In genomic region chr4:64402684-64403083, GRCh38 we compare ENCODE assay signal across 38 cellular contexts. TPM values are rescaled to one million over a fixed set of nuclear protein-coding genes. Genes with fewer than 3 reads are reported as not detected.
"Had no signal": no experiment of that assay in that cellular context is flagged by ENCODE, and none has a peak within 500 bp of the region (broad histone marks: within the 10 kb centered on the region; RNA-seq: fewer than 3 reads in every experiment).

No MANE protein-coding gene starts in this region.

- H3K4me1 ChIP-seq: adrenal gland, ascending aorta, breast epithelium, esophagus muscularis mucosa, foreskin keratinocyte, gastroesophageal sphincter had no signal

- H3K9me3 Mint-ChIP-seq: brain had no signal

- H3K4me3 Mint-ChIP-seq: activated B cell treated with CpG ODN at 0.5 μM for 24 hours; activated CD8-positive, alpha-beta memory T cell treated with anti-CD3 and anti-CD28 coated beads, Interleukin-2, amount 10 ng/mL, durations not matched to agents 7 days and 5 days; activated CD8-positive, alpha-beta T cell treated with anti-CD3 and anti-CD28 coated beads for 36 hours; activated naive CD4-positive, alpha-beta T cell treated with anti-CD3 and anti-CD28 coated beads for 36 hours; activated naive CD4-positive, alpha-beta T cell treated with anti-CD3 and anti-CD28 coated beads, Interleukin-2, amount 50 U/mL, for 24 hours; activated naive CD8-positive, alpha-beta T cell treated with anti-CD3 and anti-CD28 coated beads for 36 hours; activated naive CD8-positive, alpha-beta T cell treated with anti-CD3 and anti-CD28 coated beads, Interleukin-2, amount 50 U/mL, for 24 hours; activated T-helper 1 cell treated with anti-CD3 and anti-CD28 coated beads, Interleukin-12 subunit alpha, Interleukin-12 subunit beta, Interleukin-2, Interleukin-4 antibody, amounts not matched to agents 30 ng/mL and 10 ng/mL and 1 ng/mL, durations not matched to agents 14 hours and 24 hours and 36 hours; brain; effector memory CD8-positive, alpha-beta T cell; T-helper 17 cell; T-helper 2 cell treated with Interferon-gamma antibody and Interleukin-4, amounts not matched to agents 5 μg/mL and 100 μg/mL, for 36 hours had no signal

- H3K27ac ChIP-seq: adrenal gland, ascending aorta, breast epithelium, esophagus muscularis mucosa, foreskin keratinocyte, gastroesophageal sphincter, WERI-Rb-1 had no signal

- H3K4me1 Mint-ChIP-seq: activated B cell treated with CpG ODN at 0.5 μM for 24 hours; activated CD8-positive, alpha-beta memory T cell treated with anti-CD3 and anti-CD28 coated beads, Interleukin-2, amount 10 ng/mL, durations not matched to agents 7 days and 5 days; activated naive CD4-positive, alpha-beta T cell treated with anti-CD3 and anti-CD28 coated beads, Interleukin-2, amount 50 U/mL, for 24 hours; activated naive CD8-positive, alpha-beta T cell treated with anti-CD3 and anti-CD28 coated beads for 36 hours; activated naive CD8-positive, alpha-beta T cell treated with anti-CD3 and anti-CD28 coated beads, Interleukin-2, amount 50 U/mL, for 24 hours; brain; T-helper 17 cell had no signal

- H3K27me3 Mint-ChIP-seq: activated B cell treated with CpG ODN at 0.5 μM for 24 hours; activated CD8-positive, alpha-beta memory T cell treated with anti-CD3 and anti-CD28 coated beads, Interleukin-2, amount 10 ng/mL, durations not matched to agents 7 days and 5 days; activated CD8-positive, alpha-beta T cell treated with anti-CD3 and anti-CD28 coated beads for 36 hours; activated naive CD4-positive, alpha-beta T cell treated with anti-CD3 and anti-CD28 coated beads, Interleukin-2, amount 50 U/mL, for 24 hours; activated naive CD8-positive, alpha-beta T cell treated with anti-CD3 and anti-CD28 coated beads for 36 hours; activated naive CD8-positive, alpha-beta T cell treated with anti-CD3 and anti-CD28 coated beads, Interleukin-2, amount 50 U/mL, for 24 hours; brain; effector memory CD8-positive, alpha-beta T cell; T-helper 17 cell had no signal

- ATAC-seq: activated CD4-positive, CD25-positive, alpha-beta regulatory T cell treated with anti-CD3 and anti-CD28 coated beads, Interleukin-2, amount 50 U/mL, for 24 hours; activated CD8-positive, alpha-beta memory T cell treated with anti-CD3 and anti-CD28 coated beads, Interleukin-2, amount 10 ng/mL, durations not matched to agents 7 days and 5 days; activated CD8-positive, alpha-beta T cell treated with anti-CD3 and anti-CD28 coated beads for 36 hours; activated naive CD8-positive, alpha-beta T cell treated with anti-CD3 and anti-CD28 coated beads, Interleukin-2, amount 50 U/mL, for 24 hours; effector memory CD8-positive, alpha-beta T cell; foreskin keratinocyte; gastroesophageal sphincter; T-helper 17 cell had no signal

- DNase-seq: activated B cell treated with CpG ODN at 0.5 μM for 24 hours; activated CD4-positive, alpha-beta T cell treated with anti-CD3 and anti-CD28 coated beads for 48 hours; activated CD4-positive, alpha-beta T cell treated with anti-CD3 and anti-CD28 coated beads, Interleukin-2, amount 50 U/mL, for 1 hour; activated CD4-positive, alpha-beta T cell treated with anti-CD3 and anti-CD28 coated beads, Interleukin-2, amount 50 U/mL, for 48 hours; activated CD8-positive, alpha-beta memory T cell treated with anti-CD3 and anti-CD28 coated beads, Interleukin-2, amount 10 ng/mL, durations not matched to agents 7 days and 5 days; activated CD8-positive, alpha-beta memory T cell treated with anti-CD3 and anti-CD28 coated beads, Interleukin-2, amount 50 U/mL, for 4 hours; activated CD8-positive, alpha-beta T cell treated with anti-CD3 and anti-CD28 coated beads for 36 hours; activated effector memory CD4-positive, alpha-beta T cell treated with anti-CD3 and anti-CD28 coated beads, Interleukin-2, amount 50 U/mL, for 16 hours; activated naive CD4-positive, alpha-beta T cell treated with anti-CD3 and anti-CD28 coated beads for 36 hours; activated naive CD8-positive, alpha-beta T cell treated with anti-CD3 and anti-CD28 coated beads for 36 hours; activated naive CD8-positive, alpha-beta T cell treated with anti-CD3 and anti-CD28 coated beads, Interleukin-2, amount 50 U/mL, for 24 hours; activated T-cell treated with anti-CD3 and anti-CD28 coated beads, Interleukin-2, amount 50 U/mL, for 1 hour; activated T-cell treated with anti-CD3 and anti-CD28 coated beads, Interleukin-2, amount 50 U/mL, for 48 hours; adrenal gland; amygdala; caudate nucleus; cortex of kidney; dermis blood vessel endothelial cell; effector CD4-positive, alpha-beta T cell; effector memory CD8-positive, alpha-beta T cell; foreskin keratinocyte; T-helper 1 cell; T-helper 17 cell; T1000; WERI-Rb-1 had no signal

- H3K4me3 ChIP-seq: adrenal gland, ascending aorta, breast epithelium, esophagus muscularis mucosa, gastroesophageal sphincter had no signal

- H3K36me3 Mint-ChIP-seq: activated CD8-positive, alpha-beta memory T cell treated with anti-CD3 and anti-CD28 coated beads, Interleukin-2, amount 10 ng/mL, durations not matched to agents 7 days and 5 days; activated naive CD4-positive, alpha-beta T cell treated with anti-CD3 and anti-CD28 coated beads, Interleukin-2, amount 50 U/mL, for 24 hours; activated naive CD8-positive, alpha-beta T cell treated with anti-CD3 and anti-CD28 coated beads for 36 hours; brain had no signal

- H3K9me3 ChIP-seq: adrenal gland, ascending aorta, breast epithelium, esophagus muscularis mucosa, gastroesophageal sphincter had no signal

- H3K36me3 ChIP-seq: adrenal gland, ascending aorta, breast epithelium, esophagus muscularis mucosa, gastroesophageal sphincter, WERI-Rb-1 had no signal

- H3K27me3 ChIP-seq: adrenal gland, ascending aorta, breast epithelium, esophagus muscularis mucosa, foreskin keratinocyte, gastroesophageal sphincter had no signal

- H3K27ac Mint-ChIP-seq: activated B cell treated with CpG ODN at 0.5 μM for 24 hours; activated CD8-positive, alpha-beta memory T cell treated with anti-CD3 and anti-CD28 coated beads, Interleukin-2, amount 10 ng/mL, durations not matched to agents 7 days and 5 days; activated CD8-positive, alpha-beta T cell treated with anti-CD3 and anti-CD28 coated beads for 36 hours; activated naive CD4-positive, alpha-beta T cell treated with anti-CD3 and anti-CD28 coated beads for 36 hours; activated naive CD4-positive, alpha-beta T cell treated with anti-CD3 and anti-CD28 coated beads, Interleukin-2, amount 50 U/mL, for 24 hours; activated naive CD8-positive, alpha-beta T cell treated with anti-CD3 and anti-CD28 coated beads for 36 hours; activated naive CD8-positive, alpha-beta T cell treated with anti-CD3 and anti-CD28 coated beads, Interleukin-2, amount 50 U/mL, for 24 hours; activated T-helper 1 cell treated with anti-CD3 and anti-CD28 coated beads, Interleukin-12 subunit alpha, Interleukin-12 subunit beta, Interleukin-2, Interleukin-4 antibody, amounts not matched to agents 30 ng/mL and 10 ng/mL and 1 ng/mL, durations not matched to agents 14 hours and 24 hours and 36 hours; activated T-helper 2 cell treated with anti-CD3 and anti-CD28 coated beads, Interferon-gamma antibody, Interleukin-2, Interleukin-4, amounts not matched to agents 10 μg/mL and 5 μg/mL and 100 μg/mL, durations not matched to agents 14 hours and 24 hours and 36 hours; effector memory CD8-positive, alpha-beta T cell; T-helper 17 cell; T-helper 2 cell treated with Interferon-gamma antibody and Interleukin-4, amounts not matched to agents 5 μg/mL and 100 μg/mL, for 36 hours had no signal

RNA-seq across cellular contexts. Expression of gene TECRL, which starts 6.6 kb away (rescaled TPM):
- total RNA-seq: activated B cell treated with CpG ODN at 0.5 μM for 24 hours; activated CD8-positive, alpha-beta memory T cell treated with anti-CD3 and anti-CD28 coated beads for 36 hours; activated CD8-positive, alpha-beta memory T cell treated with anti-CD3 and anti-CD28 coated beads, Interleukin-2, amount 10 ng/mL, durations not matched to agents 7 days and 5 days; activated CD8-positive, alpha-beta T cell treated with anti-CD3 and anti-CD28 coated beads for 36 hours; activated naive CD4-positive, alpha-beta T cell treated with anti-CD3 and anti-CD28 coated beads for 36 hours; activated naive CD8-positive, alpha-beta T cell treated with anti-CD3 and anti-CD28 coated beads for 36 hours; activated T-helper 1 cell treated with anti-CD3 and anti-CD28 coated beads, Interleukin-12 subunit alpha, Interleukin-12 subunit beta, Interleukin-2, Interleukin-4 antibody, amounts not matched to agents 30 ng/mL and 10 ng/mL and 1 ng/mL, durations not matched to agents 14 hours and 24 hours and 36 hours; activated T-helper 2 cell treated with anti-CD3 and anti-CD28 coated beads, Interferon-gamma antibody, Interleukin-2, Interleukin-4, amounts not matched to agents 10 μg/mL and 5 μg/mL and 100 μg/mL, durations not matched to agents 14 hours and 24 hours and 36 hours; ascending aorta; breast epithelium; chondrocyte; dermis blood vessel endothelial cell; foreskin keratinocyte; gastroesophageal sphincter; glomerular endothelial cell; T-helper 17 cell had no signal
- polyA plus RNA-seq: foreskin keratinocyte had no signal
